In the genomic region with DNA sequence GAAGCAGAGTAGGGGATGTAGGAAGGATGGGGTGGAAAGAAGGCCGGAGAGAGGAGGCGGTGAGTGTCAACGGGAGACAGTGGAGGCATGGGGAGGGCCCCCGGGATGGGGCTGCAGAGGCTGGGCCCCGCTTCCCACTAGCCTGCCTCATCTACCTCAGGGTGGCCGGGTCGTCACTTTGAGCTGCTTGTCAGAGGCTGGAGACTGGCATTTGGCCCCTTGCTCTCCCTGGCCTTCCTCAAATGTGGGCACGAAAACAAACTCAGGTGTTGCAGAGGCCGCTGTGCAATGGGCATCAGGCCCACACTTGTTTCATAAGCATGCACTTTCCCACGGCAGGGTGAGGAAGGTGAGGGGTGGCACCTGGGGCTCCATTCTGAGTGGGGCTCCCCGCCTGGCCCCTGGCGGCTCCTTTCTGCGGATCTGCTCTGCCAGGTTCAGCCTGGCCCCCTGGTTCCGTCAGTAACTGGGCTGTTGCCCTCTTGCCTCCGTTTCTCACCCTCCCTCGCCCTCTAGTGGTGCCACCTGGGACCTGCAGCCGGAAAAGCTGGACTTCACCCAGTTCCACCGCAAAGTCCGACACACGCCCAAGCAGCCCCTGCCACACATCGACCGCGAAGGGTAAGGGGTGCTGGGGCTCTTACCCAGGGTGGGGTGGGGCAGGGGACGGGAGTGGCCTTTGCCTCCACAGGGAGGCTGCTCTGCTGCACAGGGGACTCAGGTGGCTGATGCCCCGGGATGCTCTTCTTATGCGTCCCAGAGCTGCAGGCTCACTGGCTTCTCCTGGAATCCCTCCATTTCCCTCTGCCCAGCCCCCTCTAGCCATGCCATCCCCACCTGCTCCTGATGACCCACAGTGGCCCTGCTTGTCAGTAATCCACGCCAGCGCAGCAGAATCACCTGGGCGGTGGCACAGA, we compare ENCODE assay signal across 8 cellular contexts.
DNase-seq lines count a peak whose midpoint lies in the region; ATAC-seq and TF ChIP-seq lines count a peak whose summit lies in the region.

No MANE protein-coding gene starts in this region.

- CTCF ChIA-PET in RWPE1 (lab: Yijun Ruan, JAX): interaction anchor here (0.5 to 1.2 kb wide), 7 partner anchors 13 to 1614 kb away, joined by 3 to 6 read pairs (median 3); no protein-coding TSS in a partner anchor
- CTCF ChIA-PET in activated naive CD4-positive, alpha-beta T cell treated with anti-CD3 and anti-CD28 coated beads, Interleukin-2, amount 10 ng/mL, durations not matched to agents 7 days and 5 days (lab: Charles Lee): interaction anchor here (0.5 to 1.8 kb wide), 4 partner anchors 18 to 217 kb away, joined by 3 to 13 read pairs (median 3); no protein-coding TSS in a partner anchor

- no peak overlapping the region for H2AFZ ChIP-seq in GM23338

- H3F3A ChIP-seq in GM23338 (replicated peaks; ENCODE audit: low read depth): no peaks in the 10 kb centered on the region

- peaks cover 11% of the 10 kb centered on the region for H3K9me3 Mint-ChIP-seq in GM23338
- H3K9me3 Mint-ChIP-seq in activated naive CD4-positive, alpha-beta T cell treated with anti-CD3 and anti-CD28 coated beads, Interleukin-2, amount 10 ng/mL, durations not matched to agents 7 days and 5 days: peaks cover 2% of the 10 kb centered on the region

- H3K27ac ChIP-seq in GM23338 (ENCODE audit: low read depth) (no peak overlapping the region), RWPE1 (peak overlapping the region; percentile 28; the same call in 1 of the 2 replicates), cardiac muscle cell (no peak overlapping the region)

- H3K4me2 ChIP-seq in GM23338: no peak overlapping the region

- H3K36me3 ChIP-seq in GM23338 (ENCODE audit: insufficient read depth): peaks cover 5% of the 10 kb centered on the region; the same call in 1 of the 2 replicates
- H3K36me3 ChIP-seq in cardiac muscle cell: no peaks in the 10 kb centered on the region

- peaks cover 10% of the 10 kb centered on the region for H3K27me3 Mint-ChIP-seq in GM23338 (ENCODE audit: insufficient read depth, low read depth, poor library complexity)
- peaks cover 7% of the 10 kb centered on the region for H3K27me3 Mint-ChIP-seq in activated naive CD4-positive, alpha-beta T cell treated with anti-CD3 and anti-CD28 coated beads, Interleukin-2, amount 10 ng/mL, durations not matched to agents 7 days and 5 days

- peaks cover 18% of the 10 kb centered on the region for H3K36me3 Mint-ChIP-seq in GM23338 (ENCODE audit: low read depth)
- no peaks in the 10 kb centered on the region for H3K36me3 Mint-ChIP-seq in activated naive CD4-positive, alpha-beta T cell treated with anti-CD3 and anti-CD28 coated beads, Interleukin-2, amount 10 ng/mL, durations not matched to agents 7 days and 5 days

- intact Hi-C loops in posterior vena cava (cut with DNase I): loop anchor here (2.0 to 10.0 kb wide), 2 partner anchors 119 to 187 kb away; no protein-coding TSS in a partner anchor

- H3K4me3 ChIP-seq in AG10803 (ENCODE audit: low read length) (no peak overlapping the region), GM23338 (no peak overlapping the region), cardiac muscle cell (no peak overlapping the region)

- TF ChIP-seq CTCF in AG10803 (conservative IDR thresholded peaks at IDR 0.05; ENCODE audit: low read length) (peak; percentile 85), GM23338 (conservative IDR thresholded peaks at IDR 0.05; ENCODE audit: low read depth in 2 of 2) (peak; percentile 81 to 91), RWPE1 (conservative IDR thresholded peaks at IDR 0.05; ENCODE audit: low read depth) (peak; percentile 87), cardiac muscle cell (IDR thresholded peaks at IDR 0.05; ENCODE audit: low read depth, low read length) (peak; percentile 88)

- H3K79me2 ChIP-seq in GM23338 (replicated peaks; ENCODE audit: insufficient read depth): no peaks in the 10 kb centered on the region

- peaks cover 4% of the 10 kb centered on the region; the same call in 1 of the 2 replicates for H3K4me1 ChIP-seq in GM23338 (ENCODE audit: insufficient read depth)
- peaks cover 12% of the 10 kb centered on the region for H3K4me1 ChIP-seq in cardiac muscle cell (ENCODE audit: low read depth)

- H3K4me1 Mint-ChIP-seq in GM23338: peaks cover 17% of the 10 kb centered on the region
- H3K4me1 Mint-ChIP-seq in activated naive CD4-positive, alpha-beta T cell treated with anti-CD3 and anti-CD28 coated beads, Interleukin-2, amount 10 ng/mL, durations not matched to agents 7 days and 5 days: no peaks in the 10 kb centered on the region

- no peaks in the 10 kb centered on the region for H3K9me2 ChIP-seq in GM23338 (ENCODE audit: insufficient read depth)

- POLR2A ChIA-PET in RWPE1 (lab: Yijun Ruan, JAX; ENCODE audit: low non-redundant PET): no interaction called here

- no peak overlapping the region for H3K27ac Mint-ChIP-seq in GM23338
- H3K27ac Mint-ChIP-seq in activated naive CD4-positive, alpha-beta T cell treated with anti-CD3 and anti-CD28 coated beads, Interleukin-2, amount 10 ng/mL, durations not matched to agents 7 days and 5 days: no peak overlapping the region

- H3K27me3 ChIP-seq in GM23338 (ENCODE audit: insufficient read depth): no peaks in the 10 kb centered on the region
- no peaks in the 10 kb centered on the region for H3K27me3 ChIP-seq in cardiac muscle cell

- DNase-seq in AG10803 (ENCODE audit: low read depth) (peak; percentile 42), GM23338 (ENCODE audit: low spot score) (peak; percentile 88), RWPE1 (ENCODE audit: low spot score) (peak; percentile 41), cardiac muscle cell (ENCODE audit: low read depth in 1 of 2, low spot score in 1 of 2) (peak; percentile 63 to 68), posterior vena cava (ENCODE audit: low spot score) (peak; percentile 90)
- DNase-seq in activated naive CD4-positive, alpha-beta T cell treated with anti-CD3 and anti-CD28 coated beads, Interleukin-2, amount 10 ng/mL, durations not matched to agents 7 days and 5 days: peak; percentile 64

- no peaks in the 10 kb centered on the region for H3K9me3 ChIP-seq in cardiac muscle cell (ENCODE audit: low read depth)

- ATAC-seq in GM23338 (peak; percentile 73), HG02642 (IDR thresholded peaks at IDR 0.05; ENCODE audit: poor library complexity, unreplicated experiment) (no peak), GM18520 (IDR thresholded peaks at IDR 0.05; ENCODE audit: unreplicated experiment) (no peak)

- H3K4me3 Mint-ChIP-seq in GM23338: no peak overlapping the region
- no peak overlapping the region for H3K4me3 Mint-ChIP-seq in activated naive CD4-positive, alpha-beta T cell treated with anti-CD3 and anti-CD28 coated beads, Interleukin-2, amount 10 ng/mL, durations not matched to agents 7 days and 5 days

- no peaks in the 10 kb centered on the region; the same call in 1 of the 2 replicates for H4K20me1 ChIP-seq in GM23338 (replicated peaks; ENCODE audit: insufficient read depth)

TF ChIP-seq in GM23338, 12 proteins besides CTCF, POLR2A, EP300 and RAD21:
- TF ChIP-seq JUNB (IDR thresholded peaks at IDR 0.05; ENCODE audit: unreplicated experiment) (no peak), CREB1 (CRISPR knock-in tag; IDR thresholded peaks at IDR 0.05; ENCODE audit: low read depth) (no peak)
TF ChIP-seq in GM23338: peak in this region for 0.
